In genomic region chr2:170822292-170822884, GRCh38 we compare ENCODE assay signal across 1 cellular context.
TF ChIP-seq lines count a peak whose summit lies in the region.

No MANE protein-coding gene starts in this region.

TF ChIP-seq in H1, 55 proteins besides CTCF, POLR2A, EP300 and RAD21:
- no peak for TF ChIP-seq TAF1 (IDR thresholded peaks at IDR 0.05; ENCODE audit: low read depth, low read length)
- TF ChIP-seq BACH1 (IDR thresholded peaks at IDR 0.05; ENCODE audit: low read length), result no peak
- no peak for TF ChIP-seq SIRT6 (IDR thresholded peaks at IDR 0.05; ENCODE audit: low read length)
- no peak for TF ChIP-seq SRF (IDR thresholded peaks at IDR 0.05; ENCODE audit: low read depth, low read length)
- TF ChIP-seq RNF2 (IDR thresholded peaks at IDR 0.05; ENCODE audit: borderline replicate concordance, low read depth, low read length, missing control alignments, poor library complexity, severe bottlenecking), result peak; percentile 92
- TF ChIP-seq ASH2L (IDR thresholded peaks at IDR 0.05; ENCODE audit: low read length), result no peak
- peak in 1 of 2 experiments; percentile 8; a peak in 1 of 4 replicates for TF ChIP-seq HDAC2 (IDR thresholded peaks at IDR 0.05; ENCODE audit: borderline replicate concordance in 1 of 2, low read depth in 2 of 2, low read length in 2 of 2)
- TF ChIP-seq, protein P1, sequence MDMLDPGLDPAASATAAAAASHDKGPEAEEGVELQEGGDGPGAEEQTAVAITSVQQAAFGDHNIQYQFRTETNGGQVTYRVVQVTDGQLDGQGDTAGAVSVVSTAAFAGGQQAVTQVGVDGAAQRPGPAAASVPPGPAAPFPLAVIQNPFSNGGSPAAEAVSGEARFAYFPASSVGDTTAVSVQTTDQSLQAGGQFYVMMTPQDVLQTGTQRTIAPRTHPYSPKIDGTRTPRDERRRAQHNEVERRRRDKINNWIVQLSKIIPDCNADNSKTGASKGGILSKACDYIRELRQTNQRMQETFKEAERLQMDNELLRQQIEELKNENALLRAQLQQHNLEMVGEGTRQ (IDR thresholded peaks at IDR 0.05; ENCODE audit: low read length), result no peak
- TF ChIP-seq SIX5 (IDR thresholded peaks at IDR 0.05; ENCODE audit: low read depth, low read length), result no peak
- TF ChIP-seq, protein P2, sequence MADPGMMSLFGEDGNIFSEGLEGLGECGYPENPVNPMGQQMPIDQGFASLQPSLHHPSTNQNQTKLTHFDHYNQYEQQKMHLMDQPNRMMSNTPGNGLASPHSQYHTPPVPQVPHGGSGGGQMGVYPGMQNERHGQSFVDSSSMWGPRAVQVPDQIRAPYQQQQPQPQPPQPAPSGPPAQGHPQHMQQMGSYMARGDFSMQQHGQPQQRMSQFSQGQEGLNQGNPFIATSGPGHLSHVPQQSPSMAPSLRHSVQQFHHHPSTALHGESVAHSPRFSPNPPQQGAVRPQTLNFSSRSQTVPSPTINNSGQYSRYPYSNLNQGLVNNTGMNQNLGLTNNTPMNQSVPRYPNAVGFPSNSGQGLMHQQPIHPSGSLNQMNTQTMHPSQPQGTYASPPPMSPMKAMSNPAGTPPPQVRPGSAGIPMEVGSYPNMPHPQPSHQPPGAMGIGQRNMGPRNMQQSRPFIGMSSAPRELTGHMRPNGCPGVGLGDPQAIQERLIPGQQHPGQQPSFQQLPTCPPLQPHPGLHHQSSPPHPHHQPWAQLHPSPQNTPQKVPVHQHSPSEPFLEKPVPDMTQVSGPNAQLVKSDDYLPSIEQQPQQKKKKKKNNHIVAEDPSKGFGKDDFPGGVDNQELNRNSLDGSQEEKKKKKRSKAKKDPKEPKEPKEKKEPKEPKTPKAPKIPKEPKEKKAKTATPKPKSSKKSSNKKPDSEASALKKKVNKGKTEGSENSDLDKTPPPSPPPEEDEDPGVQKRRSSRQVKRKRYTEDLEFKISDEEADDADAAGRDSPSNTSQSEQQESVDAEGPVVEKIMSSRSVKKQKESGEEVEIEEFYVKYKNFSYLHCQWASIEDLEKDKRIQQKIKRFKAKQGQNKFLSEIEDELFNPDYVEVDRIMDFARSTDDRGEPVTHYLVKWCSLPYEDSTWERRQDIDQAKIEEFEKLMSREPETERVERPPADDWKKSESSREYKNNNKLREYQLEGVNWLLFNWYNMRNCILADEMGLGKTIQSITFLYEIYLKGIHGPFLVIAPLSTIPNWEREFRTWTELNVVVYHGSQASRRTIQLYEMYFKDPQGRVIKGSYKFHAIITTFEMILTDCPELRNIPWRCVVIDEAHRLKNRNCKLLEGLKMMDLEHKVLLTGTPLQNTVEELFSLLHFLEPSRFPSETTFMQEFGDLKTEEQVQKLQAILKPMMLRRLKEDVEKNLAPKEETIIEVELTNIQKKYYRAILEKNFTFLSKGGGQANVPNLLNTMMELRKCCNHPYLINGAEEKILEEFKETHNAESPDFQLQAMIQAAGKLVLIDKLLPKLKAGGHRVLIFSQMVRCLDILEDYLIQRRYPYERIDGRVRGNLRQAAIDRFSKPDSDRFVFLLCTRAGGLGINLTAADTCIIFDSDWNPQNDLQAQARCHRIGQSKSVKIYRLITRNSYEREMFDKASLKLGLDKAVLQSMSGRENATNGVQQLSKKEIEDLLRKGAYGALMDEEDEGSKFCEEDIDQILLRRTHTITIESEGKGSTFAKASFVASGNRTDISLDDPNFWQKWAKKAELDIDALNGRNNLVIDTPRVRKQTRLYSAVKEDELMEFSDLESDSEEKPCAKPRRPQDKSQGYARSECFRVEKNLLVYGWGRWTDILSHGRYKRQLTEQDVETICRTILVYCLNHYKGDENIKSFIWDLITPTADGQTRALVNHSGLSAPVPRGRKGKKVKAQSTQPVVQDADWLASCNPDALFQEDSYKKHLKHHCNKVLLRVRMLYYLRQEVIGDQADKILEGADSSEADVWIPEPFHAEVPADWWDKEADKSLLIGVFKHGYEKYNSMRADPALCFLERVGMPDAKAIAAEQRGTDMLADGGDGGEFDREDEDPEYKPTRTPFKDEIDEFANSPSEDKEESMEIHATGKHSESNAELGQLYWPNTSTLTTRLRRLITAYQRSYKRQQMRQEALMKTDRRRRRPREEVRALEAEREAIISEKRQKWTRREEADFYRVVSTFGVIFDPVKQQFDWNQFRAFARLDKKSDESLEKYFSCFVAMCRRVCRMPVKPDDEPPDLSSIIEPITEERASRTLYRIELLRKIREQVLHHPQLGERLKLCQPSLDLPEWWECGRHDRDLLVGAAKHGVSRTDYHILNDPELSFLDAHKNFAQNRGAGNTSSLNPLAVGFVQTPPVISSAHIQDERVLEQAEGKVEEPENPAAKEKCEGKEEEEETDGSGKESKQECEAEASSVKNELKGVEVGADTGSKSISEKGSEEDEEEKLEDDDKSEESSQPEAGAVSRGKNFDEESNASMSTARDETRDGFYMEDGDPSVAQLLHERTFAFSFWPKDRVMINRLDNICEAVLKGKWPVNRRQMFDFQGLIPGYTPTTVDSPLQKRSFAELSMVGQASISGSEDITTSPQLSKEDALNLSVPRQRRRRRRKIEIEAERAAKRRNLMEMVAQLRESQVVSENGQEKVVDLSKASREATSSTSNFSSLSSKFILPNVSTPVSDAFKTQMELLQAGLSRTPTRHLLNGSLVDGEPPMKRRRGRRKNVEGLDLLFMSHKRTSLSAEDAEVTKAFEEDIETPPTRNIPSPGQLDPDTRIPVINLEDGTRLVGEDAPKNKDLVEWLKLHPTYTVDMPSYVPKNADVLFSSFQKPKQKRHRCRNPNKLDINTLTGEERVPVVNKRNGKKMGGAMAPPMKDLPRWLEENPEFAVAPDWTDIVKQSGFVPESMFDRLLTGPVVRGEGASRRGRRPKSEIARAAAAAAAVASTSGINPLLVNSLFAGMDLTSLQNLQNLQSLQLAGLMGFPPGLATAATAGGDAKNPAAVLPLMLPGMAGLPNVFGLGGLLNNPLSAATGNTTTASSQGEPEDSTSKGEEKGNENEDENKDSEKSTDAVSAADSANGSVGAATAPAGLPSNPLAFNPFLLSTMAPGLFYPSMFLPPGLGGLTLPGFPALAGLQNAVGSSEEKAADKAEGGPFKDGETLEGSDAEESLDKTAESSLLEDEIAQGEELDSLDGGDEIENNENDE (IDR thresholded peaks at IDR 0.05; ENCODE audit: insufficient replicate concordance, low read length), result no peak
- peak; percentile 96 for TF ChIP-seq SUZ12 (IDR thresholded peaks at IDR 0.05; ENCODE audit: low read length)
- TF ChIP-seq FOSL1 (IDR thresholded peaks at IDR 0.05; ENCODE audit: insufficient read depth, low read depth, low read length), result no peak
- TF ChIP-seq, protein P3, sequence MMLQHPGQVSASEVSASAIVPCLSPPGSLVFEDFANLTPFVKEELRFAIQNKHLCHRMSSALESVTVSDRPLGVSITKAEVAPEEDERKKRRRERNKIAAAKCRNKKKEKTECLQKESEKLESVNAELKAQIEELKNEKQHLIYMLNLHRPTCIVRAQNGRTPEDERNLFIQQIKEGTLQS (IDR thresholded peaks at IDR 0.05; ENCODE audit: insufficient read depth, low read depth, low read length), result no peak
- no peak for TF ChIP-seq JUND (IDR thresholded peaks at IDR 0.05; ENCODE audit: low read length)
- no peak for TF ChIP-seq CEBPB (IDR thresholded peaks at IDR 0.05; ENCODE audit: low read depth, low read length)
- TF ChIP-seq, protein P4, sequence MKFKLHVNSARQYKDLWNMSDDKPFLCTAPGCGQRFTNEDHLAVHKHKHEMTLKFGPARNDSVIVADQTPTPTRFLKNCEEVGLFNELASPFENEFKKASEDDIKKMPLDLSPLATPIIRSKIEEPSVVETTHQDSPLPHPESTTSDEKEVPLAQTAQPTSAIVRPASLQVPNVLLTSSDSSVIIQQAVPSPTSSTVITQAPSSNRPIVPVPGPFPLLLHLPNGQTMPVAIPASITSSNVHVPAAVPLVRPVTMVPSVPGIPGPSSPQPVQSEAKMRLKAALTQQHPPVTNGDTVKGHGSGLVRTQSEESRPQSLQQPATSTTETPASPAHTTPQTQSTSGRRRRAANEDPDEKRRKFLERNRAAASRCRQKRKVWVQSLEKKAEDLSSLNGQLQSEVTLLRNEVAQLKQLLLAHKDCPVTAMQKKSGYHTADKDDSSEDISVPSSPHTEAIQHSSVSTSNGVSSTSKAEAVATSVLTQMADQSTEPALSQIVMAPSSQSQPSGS (IDR thresholded peaks at IDR 0.05; ENCODE audit: low read length), result no peak
- peak; percentile 16; the same call in 1 of the 2 replicates for TF ChIP-seq GABPA (IDR thresholded peaks at IDR 0.05; ENCODE audit: borderline replicate concordance, insufficient read depth, low read length)
- no peak for TF ChIP-seq NANOG (IDR thresholded peaks at IDR 0.05; ENCODE audit: insufficient read depth, low read depth, low read length, poor library complexity, severe bottlenecking)
- no peak for TF ChIP-seq POLR2AphosphoS5 (IDR thresholded peaks at IDR 0.05; ENCODE audit: low read depth, low read length)
- TF ChIP-seq TCF12 (IDR thresholded peaks at IDR 0.05; ENCODE audit: low read depth, low read length), result no peak
- TF ChIP-seq POU5F1 (IDR thresholded peaks at IDR 0.05; ENCODE audit: low read depth, low read length), result no peak
- no peak for TF ChIP-seq TEAD4 (IDR thresholded peaks at IDR 0.05; ENCODE audit: low read depth, low read length)
- TF ChIP-seq MAFK (IDR thresholded peaks at IDR 0.05; ENCODE audit: low read depth, low read length), result no peak
- TF ChIP-seq TAF7 (optimal IDR thresholded peaks at IDR 0.05; ENCODE audit: borderline replicate concordance, low read depth, low read length), result no peak
- TF ChIP-seq HDAC6 (IDR thresholded peaks at IDR 0.05; ENCODE audit: low read depth, low read length), result no peak
- no peak for TF ChIP-seq YY1 (IDR thresholded peaks at IDR 0.05; ENCODE audit: low read depth, low read length)
- TF ChIP-seq CBX8 (IDR thresholded peaks at IDR 0.05; ENCODE audit: borderline replicate concordance, low read depth, low read length), result no peak
- TF ChIP-seq SP4 (IDR thresholded peaks at IDR 0.05; ENCODE audit: low read length), result no peak
- no peak for TF ChIP-seq CHD1 (IDR thresholded peaks at IDR 0.05; ENCODE audit: low read depth, low read length)
- no peak for TF ChIP-seq CHD2 (IDR thresholded peaks at IDR 0.05; ENCODE audit: low read length)
- TF ChIP-seq KDM4A (IDR thresholded peaks at IDR 0.05; ENCODE audit: low read depth, low read length, severe bottlenecking), result peak; percentile 58
- no peak for TF ChIP-seq RXRA (IDR thresholded peaks at IDR 0.05; ENCODE audit: insufficient read depth, low read depth, low read length)
- no peak for TF ChIP-seq RBBP5 (IDR thresholded peaks at IDR 0.05; ENCODE audit: borderline replicate concordance, low read depth, low read length)
- no peak for TF ChIP-seq RFX5 (IDR thresholded peaks at IDR 0.05; ENCODE audit: borderline replicate concordance, low read depth, low read length)
- TF ChIP-seq EGR1 (IDR thresholded peaks at IDR 0.05; ENCODE audit: borderline replicate concordance, low read depth, low read length), result 0 out of 2 replicates have a peak, but pooled peaks have one; percentile 9
- TF ChIP-seq TBP (IDR thresholded peaks at IDR 0.05; ENCODE audit: low read depth, low read length), result no peak
- no peak for TF ChIP-seq BCL11A (IDR thresholded peaks at IDR 0.05; ENCODE audit: low read depth in 2 of 2, low read length in 2 of 2)
- no peak for TF ChIP-seq CREB1 (IDR thresholded peaks at IDR 0.05)
- TF ChIP-seq, protein P5, sequence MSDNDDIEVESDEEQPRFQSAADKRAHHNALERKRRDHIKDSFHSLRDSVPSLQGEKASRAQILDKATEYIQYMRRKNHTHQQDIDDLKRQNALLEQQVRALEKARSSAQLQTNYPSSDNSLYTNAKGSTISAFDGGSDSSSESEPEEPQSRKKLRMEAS (IDR thresholded peaks at IDR 0.05), result peak; percentile 92
- TF ChIP-seq NRF1 (IDR thresholded peaks at IDR 0.05; ENCODE audit: low read depth, low read length), result no peak
- TF ChIP-seq SP2 (IDR thresholded peaks at IDR 0.05; ENCODE audit: low read length), result no peak
- peak; percentile 14; the same call in 1 of the 2 replicates for TF ChIP-seq KDM1A (IDR thresholded peaks at IDR 0.05; ENCODE audit: borderline replicate concordance, low read length)
- TF ChIP-seq SIN3A (conservative IDR thresholded peaks at IDR 0.05 in 1 of 2, IDR thresholded peaks at IDR 0.05 in 1 of 2; ENCODE audit: low read depth in 1 of 2, low read length in 2 of 2), result no peak
- peak; percentile 93 for TF ChIP-seq E2F6 (IDR thresholded peaks at IDR 0.05)
- TF ChIP-seq KDM5A (IDR thresholded peaks at IDR 0.05; ENCODE audit: low read length), result no peak
- no peak for TF ChIP-seq ZNF274 (IDR thresholded peaks at IDR 0.05; ENCODE audit: borderline replicate concordance, extremely low read depth, low read length)
- peak; percentile 33 for TF ChIP-seq SAP30 (IDR thresholded peaks at IDR 0.05; ENCODE audit: insufficient read depth, insufficient replicate concordance, low read length)
- TF ChIP-seq GTF2F1 (IDR thresholded peaks at IDR 0.05; ENCODE audit: borderline replicate concordance, low read depth, low read length), result no peak
- TF ChIP-seq EZH2 (IDR thresholded peaks at IDR 0.05; ENCODE audit: low read depth, low read length, severe bottlenecking), result peak; percentile 91
- no peak for TF ChIP-seq CTBP2 (IDR thresholded peaks at IDR 0.05; ENCODE audit: borderline replicate concordance, insufficient read depth, insufficient read length, low read length)
- no peak for TF ChIP-seq PHF8 (conservative IDR thresholded peaks at IDR 0.05; ENCODE audit: low read depth, low read length)
- no peak for TF ChIP-seq SP1 (IDR thresholded peaks at IDR 0.05; ENCODE audit: low read depth, low read length)
